1 cellular context compared by ENCODE assay signal in genomic region chr1:230701895-230702768, GRCh38.
TF ChIP-seq lines count a peak whose summit lies in the region.

No MANE protein-coding gene starts in this region.

TF ChIP-seq in HepG2, 621 proteins besides CTCF, POLR2A, EP300 and RAD21 (continued from another document and continues in another):
- TF ChIP-seq RERE (CRISPR knock-in tag; IDR thresholded peaks at IDR 0.05; ENCODE audit: low read depth) (peak; percentile 30; the same call in 1 of the 2 replicates), MEF2D (CRISPR knock-in tag; IDR thresholded peaks at IDR 0.05) (no peak), ZHX2 (IDR thresholded peaks at IDR 0.05; ENCODE audit: low read depth) (no peak), ZHX2 (CRISPR knock-in tag; IDR thresholded peaks at IDR 0.05; ENCODE audit: borderline replicate concordance) (0 out of 2 replicates have a peak, but pooled peaks have one; percentile 47), RXRA (CRISPR knock-in tag; IDR thresholded peaks at IDR 0.05) (peak; percentile 26; the same call in 1 of the 2 replicates), TARDBP (CRISPR knock-in tag; IDR thresholded peaks at IDR 0.05) (no peak; the same call in 1 of the 2 replicates), MXD4 (CRISPR knock-in tag; IDR thresholded peaks at IDR 0.05) (no peak), TBX2 (CRISPR knock-in tag; IDR thresholded peaks at IDR 0.05; ENCODE audit: borderline replicate concordance) (peak; percentile 38), REL (CRISPR knock-in tag; conservative IDR thresholded peaks at IDR 0.05) (0 out of 2 replicates have a peak, but pooled peaks have one; percentile 46), ZNF766 (CRISPR knock-in tag; IDR thresholded peaks at IDR 0.05; ENCODE audit: borderline replicate concordance) (0 out of 2 replicates have a peak, but pooled peaks have one; percentile 29), ISL2 (CRISPR knock-in tag; IDR thresholded peaks at IDR 0.05) (peak; percentile 46; the same call in 1 of the 2 replicates), ZFX (CRISPR knock-in tag; IDR thresholded peaks at IDR 0.05; ENCODE audit: low read depth) (peak; percentile 35; the same call in 1 of the 2 replicates), ZNF598 (CRISPR knock-in tag; IDR thresholded peaks at IDR 0.05; ENCODE audit: borderline replicate concordance) (no peak), ZNF580 (CRISPR knock-in tag; IDR thresholded peaks at IDR 0.05; ENCODE audit: borderline replicate concordance, low read depth) (peak; percentile 37; the same call in 1 of the 2 replicates), ZC3H13 (CRISPR knock-in tag; IDR thresholded peaks at IDR 0.05) (peak; percentile 49; the same call in 1 of the 2 replicates), ZNF280B (CRISPR knock-in tag; IDR thresholded peaks at IDR 0.05; ENCODE audit: borderline replicate concordance) (no peak), ZC3H4 (CRISPR knock-in tag; IDR thresholded peaks at IDR 0.05; ENCODE audit: borderline replicate concordance) (0 out of 2 replicates have a peak, but pooled peaks have one; percentile 16), SKI (IDR thresholded peaks at IDR 0.05; ENCODE audit: partially characterized antibody) (peak; percentile 40), NFYB (CRISPR knock-in tag; IDR thresholded peaks at IDR 0.05) (peak; percentile 87), ZBTB43 (CRISPR knock-in tag; conservative IDR thresholded peaks at IDR 0.05) (no peak), HNF4A (CRISPR knock-in tag; IDR thresholded peaks at IDR 0.05) (peak; percentile 85), AGO2 (optimal IDR thresholded peaks at IDR 0.05; ENCODE audit: low read depth, low read length) (no peak), ZNF225 (CRISPR knock-in tag; IDR thresholded peaks at IDR 0.05) (no peak), SPEN (CRISPR knock-in tag; IDR thresholded peaks at IDR 0.05; ENCODE audit: low read depth) (peak; percentile 62; the same call in 1 of the 2 replicates), ZNF790 (CRISPR knock-in tag; IDR thresholded peaks at IDR 0.05; ENCODE audit: borderline replicate concordance) (no peak), ZNF143 (CRISPR knock-in tag; IDR thresholded peaks at IDR 0.05) (peak; percentile 68; the same call in 1 of the 2 replicates), NCOA2 (CRISPR knock-in tag; IDR thresholded peaks at IDR 0.05) (peak; percentile 30; the same call in 1 of the 2 replicates), POLR2AphosphoS2 (IDR thresholded peaks at IDR 0.05; ENCODE audit: low read depth, low read length) (0 out of 2 replicates have a peak, but pooled peaks have one; percentile 14), CHCHD3 (CRISPR knock-in tag; IDR thresholded peaks at IDR 0.05) (no peak), PITX1 (CRISPR knock-in tag; IDR thresholded peaks at IDR 0.05) (peak; percentile 48; the same call in 1 of the 2 replicates), PBX2 (CRISPR knock-in tag; IDR thresholded peaks at IDR 0.05) (peak; percentile 93), ZFP41 (CRISPR knock-in tag; IDR thresholded peaks at IDR 0.05; ENCODE audit: borderline replicate concordance) (peak; percentile 17; the same call in 1 of the 2 replicates), PAXIP1 (CRISPR knock-in tag; conservative IDR thresholded peaks at IDR 0.05) (no peak; the same call in none of the 2 replicates), ZNF263 (CRISPR knock-in tag; IDR thresholded peaks at IDR 0.05) (0 out of 2 replicates have a peak, but pooled peaks have one; percentile 16), ATF7 (IDR thresholded peaks at IDR 0.05) (no peak), ATF7 (CRISPR knock-in tag; IDR thresholded peaks at IDR 0.05) (0 out of 2 replicates have a peak, but pooled peaks have one; percentile 6), FOXO4 (CRISPR knock-in tag; conservative IDR thresholded peaks at IDR 0.05) (no peak), HMG20B (CRISPR knock-in tag; conservative IDR thresholded peaks at IDR 0.05) (no peak), LCORL (IDR thresholded peaks at IDR 0.05) (peak; percentile 47; the same call in 1 of the 2 replicates), LCORL (CRISPR knock-in tag; IDR thresholded peaks at IDR 0.05) (no peak), ATF1 (CRISPR knock-in tag; IDR thresholded peaks at IDR 0.05) (peak; percentile 18; the same call in 1 of the 2 replicates), REPIN1 (CRISPR knock-in tag; IDR thresholded peaks at IDR 0.05; ENCODE audit: borderline replicate concordance, low read depth) (no peak)
